1 cellular context compared by ENCODE assay signal in the genomic region with DNA sequence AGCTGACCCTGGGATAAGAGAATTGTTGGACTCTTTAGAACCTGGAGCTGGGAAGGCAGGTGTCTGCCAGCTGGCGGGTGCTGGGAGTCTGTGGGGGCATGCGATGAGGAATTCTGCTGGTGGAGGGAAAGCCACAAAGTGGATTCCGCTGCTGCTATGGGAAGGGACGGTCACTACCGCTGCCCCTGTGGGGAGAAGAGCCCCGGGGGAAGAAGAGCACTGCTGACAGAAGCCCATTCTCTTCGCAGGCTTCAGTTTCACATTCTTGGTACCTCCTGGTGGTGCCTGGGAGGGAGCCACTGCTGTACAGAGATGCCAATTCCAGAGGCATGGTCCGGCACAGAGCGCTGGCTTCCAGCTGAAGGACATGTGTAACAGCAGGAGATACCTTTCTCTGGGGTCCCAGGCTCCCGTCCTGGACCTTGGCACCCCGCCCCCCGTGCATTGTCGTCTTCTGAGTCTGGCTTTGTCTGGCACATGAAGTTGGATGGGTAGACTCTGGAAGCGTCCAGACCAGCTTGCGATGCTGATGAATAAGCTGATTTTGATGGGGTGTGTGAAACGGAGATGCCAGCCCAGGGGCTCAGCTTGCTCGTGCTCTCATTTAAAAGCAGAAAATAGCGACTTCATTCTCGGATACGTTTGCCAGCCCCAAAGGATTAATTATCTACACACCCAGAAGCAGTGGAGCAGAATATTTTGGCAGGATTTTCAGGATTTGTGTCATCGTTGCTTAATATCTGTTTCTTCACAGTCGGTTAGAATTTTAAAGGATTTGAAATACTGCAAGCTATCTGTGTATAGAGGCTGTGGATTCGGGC.
TF ChIP-seq lines count a peak whose summit lies in the region.

No MANE protein-coding gene starts in this region.

TF ChIP-seq in HepG2, 621 proteins besides CTCF, POLR2A, EP300 and RAD21 (continued from another document and continues in another):
- TF ChIP-seq, protein P1, sequence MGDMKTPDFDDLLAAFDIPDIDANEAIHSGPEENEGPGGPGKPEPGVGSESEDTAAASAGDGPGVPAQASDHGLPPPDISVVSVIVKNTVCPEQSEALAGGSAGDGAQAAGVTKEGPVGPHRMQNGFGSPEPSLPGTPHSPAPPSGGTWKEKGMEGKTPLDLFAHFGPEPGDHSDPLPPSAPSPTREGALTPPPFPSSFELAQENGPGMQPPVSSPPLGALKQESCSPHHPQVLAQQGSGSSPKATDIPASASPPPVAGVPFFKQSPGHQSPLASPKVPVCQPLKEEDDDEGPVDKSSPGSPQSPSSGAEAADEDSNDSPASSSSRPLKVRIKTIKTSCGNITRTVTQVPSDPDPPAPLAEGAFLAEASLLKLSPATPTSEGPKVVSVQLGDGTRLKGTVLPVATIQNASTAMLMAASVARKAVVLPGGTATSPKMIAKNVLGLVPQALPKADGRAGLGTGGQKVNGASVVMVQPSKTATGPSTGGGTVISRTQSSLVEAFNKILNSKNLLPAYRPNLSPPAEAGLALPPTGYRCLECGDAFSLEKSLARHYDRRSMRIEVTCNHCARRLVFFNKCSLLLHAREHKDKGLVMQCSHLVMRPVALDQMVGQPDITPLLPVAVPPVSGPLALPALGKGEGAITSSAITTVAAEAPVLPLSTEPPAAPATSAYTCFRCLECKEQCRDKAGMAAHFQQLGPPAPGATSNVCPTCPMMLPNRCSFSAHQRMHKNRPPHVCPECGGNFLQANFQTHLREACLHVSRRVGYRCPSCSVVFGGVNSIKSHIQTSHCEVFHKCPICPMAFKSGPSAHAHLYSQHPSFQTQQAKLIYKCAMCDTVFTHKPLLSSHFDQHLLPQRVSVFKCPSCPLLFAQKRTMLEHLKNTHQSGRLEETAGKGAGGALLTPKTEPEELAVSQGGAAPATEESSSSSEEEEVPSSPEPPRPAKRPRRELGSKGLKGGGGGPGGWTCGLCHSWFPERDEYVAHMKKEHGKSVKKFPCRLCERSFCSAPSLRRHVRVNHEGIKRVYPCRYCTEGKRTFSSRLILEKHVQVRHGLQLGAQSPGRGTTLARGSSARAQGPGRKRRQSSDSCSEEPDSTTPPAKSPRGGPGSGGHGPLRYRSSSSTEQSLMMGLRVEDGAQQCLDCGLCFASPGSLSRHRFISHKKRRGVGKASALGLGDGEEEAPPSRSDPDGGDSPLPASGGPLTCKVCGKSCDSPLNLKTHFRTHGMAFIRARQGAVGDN (CRISPR knock-in tag; IDR thresholded peaks at IDR 0.05), result peak; percentile 71; the same call in 1 of the 2 replicates
- TF ChIP-seq, protein P2, sequence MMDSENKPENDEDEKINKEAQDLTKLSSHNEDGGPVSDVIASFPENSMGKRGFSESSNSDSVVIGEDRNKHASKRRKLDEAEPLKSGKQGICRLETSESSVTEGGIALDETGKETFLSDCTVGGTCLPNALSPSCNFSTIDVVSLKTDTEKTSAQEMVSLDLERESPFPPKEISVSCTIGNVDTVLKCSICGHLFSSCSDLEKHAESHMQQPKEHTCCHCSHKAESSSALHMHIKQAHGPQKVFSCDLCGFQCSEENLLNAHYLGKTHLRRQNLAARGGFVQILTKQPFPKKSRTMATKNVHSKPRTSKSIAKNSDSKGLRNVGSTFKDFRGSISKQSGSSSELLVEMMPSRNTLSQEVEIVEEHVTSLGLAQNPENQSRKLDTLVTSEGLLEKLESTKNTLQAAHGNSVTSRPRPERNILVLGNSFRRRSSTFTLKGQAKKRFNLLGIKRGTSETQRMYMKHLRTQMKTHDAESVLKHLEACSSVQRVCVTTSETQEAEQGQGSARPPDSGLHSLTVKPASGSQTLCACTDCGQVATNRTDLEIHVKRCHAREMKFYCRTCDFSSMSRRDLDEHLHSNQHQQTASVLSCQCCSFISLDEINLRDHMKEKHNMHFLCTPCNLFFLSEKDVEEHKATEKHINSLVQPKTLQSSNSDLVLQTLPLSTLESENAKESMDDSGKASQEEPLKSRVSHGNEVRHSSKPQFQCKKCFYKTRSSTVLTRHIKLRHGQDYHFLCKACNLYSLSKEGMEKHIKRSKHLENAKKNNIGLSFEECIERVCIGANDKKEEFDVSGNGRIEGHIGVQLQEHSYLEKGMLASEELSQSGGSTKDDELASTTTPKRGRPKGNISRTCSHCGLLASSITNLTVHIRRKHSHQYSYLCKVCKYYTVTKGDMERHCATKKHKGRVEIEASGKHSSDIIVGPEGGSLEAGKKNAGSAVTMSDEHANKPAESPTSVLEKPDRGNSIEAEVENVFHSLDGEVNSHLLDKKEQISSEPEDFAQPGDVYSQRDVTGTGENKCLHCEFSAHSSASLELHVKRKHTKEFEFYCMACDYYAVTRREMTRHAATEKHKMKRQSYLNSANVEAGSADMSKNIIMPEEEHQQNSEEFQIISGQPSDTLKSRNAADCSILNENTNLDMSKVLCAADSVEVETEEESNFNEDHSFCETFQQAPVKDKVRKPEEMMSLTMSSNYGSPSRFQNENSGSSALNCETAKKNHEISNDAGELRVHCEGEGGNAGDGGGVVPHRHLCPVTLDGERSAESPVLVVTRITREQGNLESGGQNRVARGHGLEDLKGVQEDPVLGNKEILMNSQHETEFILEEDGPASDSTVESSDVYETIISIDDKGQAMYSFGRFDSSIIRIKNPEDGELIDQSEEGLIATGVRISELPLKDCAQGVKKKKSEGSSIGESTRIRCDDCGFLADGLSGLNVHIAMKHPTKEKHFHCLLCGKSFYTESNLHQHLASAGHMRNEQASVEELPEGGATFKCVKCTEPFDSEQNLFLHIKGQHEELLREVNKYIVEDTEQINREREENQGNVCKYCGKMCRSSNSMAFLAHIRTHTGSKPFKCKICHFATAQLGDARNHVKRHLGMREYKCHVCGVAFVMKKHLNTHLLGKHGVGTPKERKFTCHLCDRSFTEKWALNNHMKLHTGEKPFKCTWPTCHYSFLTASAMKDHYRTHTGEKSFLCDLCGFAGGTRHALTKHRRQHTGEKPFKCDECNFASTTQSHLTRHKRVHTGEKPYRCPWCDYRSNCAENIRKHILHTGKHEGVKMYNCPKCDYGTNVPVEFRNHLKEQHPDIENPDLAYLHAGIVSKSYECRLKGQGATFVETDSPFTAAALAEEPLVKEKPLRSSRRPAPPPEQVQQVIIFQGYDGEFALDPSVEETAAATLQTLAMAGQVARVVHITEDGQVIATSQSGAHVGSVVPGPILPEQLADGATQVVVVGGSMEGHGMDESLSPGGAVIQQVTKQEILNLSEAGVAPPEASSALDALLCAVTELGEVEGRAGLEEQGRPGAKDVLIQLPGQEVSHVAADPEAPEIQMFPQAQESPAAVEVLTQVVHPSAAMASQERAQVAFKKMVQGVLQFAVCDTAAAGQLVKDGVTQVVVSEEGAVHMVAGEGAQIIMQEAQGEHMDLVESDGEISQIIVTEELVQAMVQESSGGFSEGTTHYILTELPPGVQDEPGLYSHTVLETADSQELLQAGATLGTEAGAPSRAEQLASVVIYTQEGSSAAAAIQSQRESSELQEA (CRISPR knock-in tag; IDR thresholded peaks at IDR 0.05; ENCODE audit: not compliant biosample characterization), result peak; percentile 72
- TF ChIP-seq JARID2 (CRISPR knock-in tag; IDR thresholded peaks at IDR 0.05; ENCODE audit: insufficient replicate concordance) (no peak), GFI1 (CRISPR knock-in tag; IDR thresholded peaks at IDR 0.05; ENCODE audit: borderline replicate concordance) (no peak), PPARG (CRISPR knock-in tag; conservative IDR thresholded peaks at IDR 0.05) (no peak), ZNF263 (CRISPR knock-in tag; IDR thresholded peaks at IDR 0.05) (0 out of 2 replicates have a peak, but pooled peaks have one; percentile 16), MED8 (CRISPR knock-in tag; IDR thresholded peaks at IDR 0.05; ENCODE audit: insufficient replicate concordance) (no peak), PRPF4 (IDR thresholded peaks at IDR 0.05; ENCODE audit: low read depth, low read length, poor library complexity, severe bottlenecking) (peak; percentile 36), HIVEP1 (CRISPR knock-in tag; IDR thresholded peaks at IDR 0.05) (no peak), SALL1 (CRISPR knock-in tag; IDR thresholded peaks at IDR 0.05) (no peak), ZNF547 (CRISPR knock-in tag; IDR thresholded peaks at IDR 0.05) (0 out of 2 replicates have a peak, but pooled peaks have one; percentile 38), ZC3H13 (CRISPR knock-in tag; IDR thresholded peaks at IDR 0.05) (no peak), ZNF790 (CRISPR knock-in tag; IDR thresholded peaks at IDR 0.05; ENCODE audit: borderline replicate concordance) (0 out of 2 replicates have a peak, but pooled peaks have one; percentile 11), NFKB2 (CRISPR knock-in tag; IDR thresholded peaks at IDR 0.05; ENCODE audit: borderline replicate concordance) (peak; percentile 80; the same call in 1 of the 2 replicates), ZNF713 (CRISPR knock-in tag; IDR thresholded peaks at IDR 0.05) (no peak), FOSL2 (CRISPR knock-in tag; IDR thresholded peaks at IDR 0.05) (no peak), CHCHD3 (CRISPR knock-in tag; IDR thresholded peaks at IDR 0.05) (no peak), ZNF367 (CRISPR knock-in tag; IDR thresholded peaks at IDR 0.05; ENCODE audit: borderline replicate concordance) (0 out of 2 replicates have a peak, but pooled peaks have one; percentile 31), FOXJ3 (CRISPR knock-in tag; IDR thresholded peaks at IDR 0.05; ENCODE audit: borderline replicate concordance) (0 out of 2 replicates have a peak, but pooled peaks have one; percentile 5), ETV5 (CRISPR knock-in tag; IDR thresholded peaks at IDR 0.05; ENCODE audit: borderline replicate concordance) (no peak), XBP1 (CRISPR knock-in tag; IDR thresholded peaks at IDR 0.05) (peak; percentile 26; the same call in 1 of the 2 replicates), ZSCAN30 (CRISPR knock-in tag; IDR thresholded peaks at IDR 0.05) (no peak), ZBTB7A (CRISPR knock-in tag; IDR thresholded peaks at IDR 0.05) (peak; percentile 5; the same call in 1 of the 2 replicates), SCMH1 (CRISPR knock-in tag; IDR thresholded peaks at IDR 0.05; ENCODE audit: borderline replicate concordance) (no peak)
- TF ChIP-seq, protein P3, sequence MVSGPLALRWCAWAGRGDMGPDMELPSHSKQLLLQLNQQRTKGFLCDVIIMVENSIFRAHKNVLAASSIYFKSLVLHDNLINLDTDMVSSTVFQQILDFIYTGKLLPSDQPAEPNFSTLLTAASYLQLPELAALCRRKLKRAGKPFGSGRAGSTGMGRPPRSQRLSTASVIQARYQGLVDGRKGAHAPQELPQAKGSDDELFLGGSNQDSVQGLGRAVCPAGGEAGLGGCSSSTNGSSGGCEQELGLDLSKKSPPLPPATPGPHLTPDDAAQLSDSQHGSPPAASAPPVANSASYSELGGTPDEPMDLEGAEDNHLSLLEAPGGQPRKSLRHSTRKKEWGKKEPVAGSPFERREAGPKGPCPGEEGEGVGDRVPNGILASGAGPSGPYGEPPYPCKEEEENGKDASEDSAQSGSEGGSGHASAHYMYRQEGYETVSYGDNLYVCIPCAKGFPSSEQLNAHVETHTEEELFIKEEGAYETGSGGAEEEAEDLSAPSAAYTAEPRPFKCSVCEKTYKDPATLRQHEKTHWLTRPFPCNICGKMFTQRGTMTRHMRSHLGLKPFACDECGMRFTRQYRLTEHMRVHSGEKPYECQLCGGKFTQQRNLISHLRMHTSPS (CRISPR knock-in tag; IDR thresholded peaks at IDR 0.05; ENCODE audit: low read depth), result no peak
- TF ChIP-seq, protein P4, sequence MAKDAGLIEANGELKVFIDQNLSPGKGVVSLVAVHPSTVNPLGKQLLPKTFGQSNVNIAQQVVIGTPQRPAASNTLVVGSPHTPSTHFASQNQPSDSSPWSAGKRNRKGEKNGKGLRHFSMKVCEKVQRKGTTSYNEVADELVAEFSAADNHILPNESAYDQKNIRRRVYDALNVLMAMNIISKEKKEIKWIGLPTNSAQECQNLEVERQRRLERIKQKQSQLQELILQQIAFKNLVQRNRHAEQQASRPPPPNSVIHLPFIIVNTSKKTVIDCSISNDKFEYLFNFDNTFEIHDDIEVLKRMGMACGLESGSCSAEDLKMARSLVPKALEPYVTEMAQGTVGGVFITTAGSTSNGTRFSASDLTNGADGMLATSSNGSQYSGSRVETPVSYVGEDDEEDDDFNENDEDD (CRISPR knock-in tag; IDR thresholded peaks at IDR 0.05; ENCODE audit: borderline replicate concordance), result no peak
- TF ChIP-seq, protein P5, sequence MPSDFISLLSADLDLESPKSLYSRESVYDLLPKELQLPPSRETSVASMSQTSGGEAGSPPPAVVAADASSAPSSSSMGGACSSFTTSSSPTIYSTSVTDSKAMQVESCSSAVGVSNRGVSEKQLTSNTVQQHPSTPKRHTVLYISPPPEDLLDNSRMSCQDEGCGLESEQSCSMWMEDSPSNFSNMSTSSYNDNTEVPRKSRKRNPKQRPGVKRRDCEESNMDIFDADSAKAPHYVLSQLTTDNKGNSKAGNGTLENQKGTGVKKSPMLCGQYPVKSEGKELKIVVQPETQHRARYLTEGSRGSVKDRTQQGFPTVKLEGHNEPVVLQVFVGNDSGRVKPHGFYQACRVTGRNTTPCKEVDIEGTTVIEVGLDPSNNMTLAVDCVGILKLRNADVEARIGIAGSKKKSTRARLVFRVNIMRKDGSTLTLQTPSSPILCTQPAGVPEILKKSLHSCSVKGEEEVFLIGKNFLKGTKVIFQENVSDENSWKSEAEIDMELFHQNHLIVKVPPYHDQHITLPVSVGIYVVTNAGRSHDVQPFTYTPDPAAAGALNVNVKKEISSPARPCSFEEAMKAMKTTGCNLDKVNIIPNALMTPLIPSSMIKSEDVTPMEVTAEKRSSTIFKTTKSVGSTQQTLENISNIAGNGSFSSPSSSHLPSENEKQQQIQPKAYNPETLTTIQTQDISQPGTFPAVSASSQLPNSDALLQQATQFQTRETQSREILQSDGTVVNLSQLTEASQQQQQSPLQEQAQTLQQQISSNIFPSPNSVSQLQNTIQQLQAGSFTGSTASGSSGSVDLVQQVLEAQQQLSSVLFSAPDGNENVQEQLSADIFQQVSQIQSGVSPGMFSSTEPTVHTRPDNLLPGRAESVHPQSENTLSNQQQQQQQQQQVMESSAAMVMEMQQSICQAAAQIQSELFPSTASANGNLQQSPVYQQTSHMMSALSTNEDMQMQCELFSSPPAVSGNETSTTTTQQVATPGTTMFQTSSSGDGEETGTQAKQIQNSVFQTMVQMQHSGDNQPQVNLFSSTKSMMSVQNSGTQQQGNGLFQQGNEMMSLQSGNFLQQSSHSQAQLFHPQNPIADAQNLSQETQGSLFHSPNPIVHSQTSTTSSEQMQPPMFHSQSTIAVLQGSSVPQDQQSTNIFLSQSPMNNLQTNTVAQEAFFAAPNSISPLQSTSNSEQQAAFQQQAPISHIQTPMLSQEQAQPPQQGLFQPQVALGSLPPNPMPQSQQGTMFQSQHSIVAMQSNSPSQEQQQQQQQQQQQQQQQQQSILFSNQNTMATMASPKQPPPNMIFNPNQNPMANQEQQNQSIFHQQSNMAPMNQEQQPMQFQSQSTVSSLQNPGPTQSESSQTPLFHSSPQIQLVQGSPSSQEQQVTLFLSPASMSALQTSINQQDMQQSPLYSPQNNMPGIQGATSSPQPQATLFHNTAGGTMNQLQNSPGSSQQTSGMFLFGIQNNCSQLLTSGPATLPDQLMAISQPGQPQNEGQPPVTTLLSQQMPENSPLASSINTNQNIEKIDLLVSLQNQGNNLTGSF (CRISPR knock-in tag; IDR thresholded peaks at IDR 0.05), result 0 out of 2 replicates have a peak, but pooled peaks have one; percentile 64
- TF ChIP-seq, protein P6, sequence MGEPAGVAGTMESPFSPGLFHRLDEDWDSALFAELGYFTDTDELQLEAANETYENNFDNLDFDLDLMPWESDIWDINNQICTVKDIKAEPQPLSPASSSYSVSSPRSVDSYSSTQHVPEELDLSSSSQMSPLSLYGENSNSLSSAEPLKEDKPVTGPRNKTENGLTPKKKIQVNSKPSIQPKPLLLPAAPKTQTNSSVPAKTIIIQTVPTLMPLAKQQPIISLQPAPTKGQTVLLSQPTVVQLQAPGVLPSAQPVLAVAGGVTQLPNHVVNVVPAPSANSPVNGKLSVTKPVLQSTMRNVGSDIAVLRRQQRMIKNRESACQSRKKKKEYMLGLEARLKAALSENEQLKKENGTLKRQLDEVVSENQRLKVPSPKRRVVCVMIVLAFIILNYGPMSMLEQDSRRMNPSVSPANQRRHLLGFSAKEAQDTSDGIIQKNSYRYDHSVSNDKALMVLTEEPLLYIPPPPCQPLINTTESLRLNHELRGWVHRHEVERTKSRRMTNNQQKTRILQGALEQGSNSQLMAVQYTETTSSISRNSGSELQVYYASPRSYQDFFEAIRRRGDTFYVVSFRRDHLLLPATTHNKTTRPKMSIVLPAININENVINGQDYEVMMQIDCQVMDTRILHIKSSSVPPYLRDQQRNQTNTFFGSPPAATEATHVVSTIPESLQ (CRISPR knock-in tag; conservative IDR thresholded peaks at IDR 0.05), result no peak
